Comparison of ENCODE assay signal across 20 cellular contexts in genomic region chr2:148483675-148484074, GRCh38.
A peak's percentile ranks its signal among the peaks of the same experiment; 100 is the strongest.
DNase-seq lines count a peak whose midpoint lies in the region; ATAC-seq, FAIRE-seq and TF ChIP-seq lines count a peak whose summit lies in the region.
"Had no signal": no experiment of that assay in that cellular context is flagged by ENCODE, and none has a peak within 500 bp of the region (broad histone marks: within the 10 kb centered on the region; RNA-seq: fewer than 3 reads in every experiment).

No MANE protein-coding gene starts in this region.

- no peak for TF ChIP-seq POLR2A in GM12891 (IDR thresholded peaks at IDR 0.05; ENCODE audit: low read depth, low read length)

- H4K20me1 ChIP-seq in MM.1S (ENCODE audit: insufficient read depth, low read length) = no peaks in the 10 kb centered on the region

- H3K9ac ChIP-seq in MM.1S (ENCODE audit: low read length) = no peak overlapping the region

- ATAC-seq in HG03045 (IDR thresholded peaks at IDR 0.05; ENCODE audit: unreplicated experiment) = no peak
- ATAC-seq in GM19452 (IDR thresholded peaks at IDR 0.05; ENCODE audit: unreplicated experiment) = no peak
- no peak for ATAC-seq in left lung
- ATAC-seq: mucosa of descending colon, SK-N-SH treated with all-trans-retinoic acid at 6 μM for 48 hours had no signal

- H3K9me3 ChIP-seq in MM.1S (replicated peaks; ENCODE audit: insufficient read depth, low read length) (no peaks in the 10 kb centered on the region), left lung (no peaks in the 10 kb centered on the region)
- H3K9me3 ChIP-seq: mucosa of descending colon had no signal

- H3F3A ChIP-seq in MM.1S (ENCODE audit: insufficient read depth, low read length) = no peaks in the 10 kb centered on the region

- TF ChIP-seq CTCF in MM.1S (IDR thresholded peaks at IDR 0.05; ENCODE audit: low read length) (no peak), left lung (IDR thresholded peaks at IDR 0.05) (no peak)

- no peaks in the 10 kb centered on the region for H3K79me2 ChIP-seq in MM.1S (ENCODE audit: low read length)

- H3K27ac ChIP-seq in MM.1S (ENCODE audit: low read length) (no peak overlapping the region), left lung (no peak overlapping the region)

- peak; percentile 55 for FAIRE-seq in GM12891 (lab: Jason Lieb, UNC)

- no peaks in the 10 kb centered on the region for H3K4me1 ChIP-seq in MM.1S (ENCODE audit: low read length)
- no peaks in the 10 kb centered on the region for H3K4me1 ChIP-seq in left lung

- H3K4me2 ChIP-seq in MM.1S (ENCODE audit: low read depth, low read length) = no peak overlapping the region

- no peak overlapping the region for H3K4me3 ChIP-seq in MM.1S (ENCODE audit: low read length)
- H3K4me3 ChIP-seq in left lung = no peak overlapping the region
- H3K4me3 ChIP-seq: mucosa of descending colon had no signal

- intact Hi-C loops in left lung (cut with DNase I) = no loop called here

- H2AFZ ChIP-seq in MM.1S (ENCODE audit: low read length) = no peak overlapping the region

- no peaks in the 10 kb centered on the region for H3K36me3 ChIP-seq in MM.1S (replicated peaks; ENCODE audit: insufficient read depth, low read length)
- no peaks in the 10 kb centered on the region for H3K36me3 ChIP-seq in left lung

- DNase-seq in AG20443 (ENCODE audit: low spot score) = peak; percentile 9
- DNase-seq in GM12891 (ENCODE audit: insufficient read length, low spot score) = no peak
- peak; percentile 84 for DNase-seq in NCI-H748 (lab: John Stamatoyannopoulos, UW; ENCODE audit: unreplicated experiment)
- DNase-seq in myocyte (ENCODE audit: low read depth) = peak; percentile 29
- DNase-seq in MM.1S = no peak
- no peak for DNase-seq in left lung
- DNase-seq: ACHN; activated B cell treated with CpG ODN at 0.5 μM for 24 hours; activated CD4-positive, alpha-beta memory T cell treated with anti-CD3 and anti-CD28 coated beads for 36 hours; DMS153; GOT3; mucosa of descending colon; NCI-H1048; NCI-H345; occipital lobe; stimulated activated CD4-positive, alpha-beta T cell treated with anti-CD3 and anti-CD28 coated beads, Interleukin-12 subunit alpha, Interleukin-12 subunit beta, amount 100 ng/mL, for 4 hours; T-helper 9 cell had no signal

- H3K27me3 ChIP-seq in MM.1S (replicated peaks; ENCODE audit: insufficient read depth, low read length) (no peaks in the 10 kb centered on the region), left lung (no peaks in the 10 kb centered on the region)

- H3K9me2 ChIP-seq in MM.1S (replicated peaks; ENCODE audit: insufficient read depth, low read length) = no peaks in the 10 kb centered on the region

TF ChIP-seq in GM12891, 5 proteins besides CTCF, POLR2A, EP300 and RAD21:
- no peak for TF ChIP-seq SPI1 (IDR thresholded peaks at IDR 0.05; ENCODE audit: low read depth, low read length)
- TF ChIP-seq PAX5 (IDR thresholded peaks at IDR 0.05; ENCODE audit: insufficient read depth, low read length, severe bottlenecking) = no peak
- no peak for TF ChIP-seq POU2F2 (IDR thresholded peaks at IDR 0.05; ENCODE audit: low read depth, low read length)
- TF ChIP-seq TAF1 (IDR thresholded peaks at IDR 0.05; ENCODE audit: low read depth, low read length) = no peak

Comparison
In these comparisons a context has a peak if more than half of its experiments do, and no peak if none do; other contexts are left out.
1. DNase-seq: peak in AG20443 (single experiment), NCI-H748 (single experiment) and myocyte (single experiment); none in GM12891 (single experiment), MM.1S (single experiment) and left lung (0 of 2).